ENCODE assay signal across 8 cellular contexts in genomic region chr4:75514949-75515612, GRCh38. TPM values are rescaled to one million over a fixed set of nuclear protein-coding genes. Genes with fewer than 3 reads are reported as not detected.
DNase-seq lines count a peak whose midpoint lies in the region; ATAC-seq and TF ChIP-seq lines count a peak whose summit lies in the region.

No MANE protein-coding gene starts in this region.

- DNase-seq in dermis blood vessel endothelial cell (peak; percentile 3), GDM1 (lab: John Stamatoyannopoulos, UW) (no peak), amniotic stem cell (lab: John Stamatoyannopoulos, UW) (no peak), NCI-H2081 treated with DMSO at 0.1 percent for 48 hours (lab: John Stamatoyannopoulos, UW) (no peak)

- no peaks in the 10 kb centered on the region for H3K9me2 ChIP-seq in DOHH2 (replicated peaks; ENCODE audit: control insufficient read depth, low read length)

- H3K27ac ChIP-seq in DOHH2 (ENCODE audit: low read depth, low read length): peak overlapping the region; percentile 85
- peak overlapping the region; percentile 92 for H3K27ac ChIP-seq in OCI-LY3 (ENCODE audit: low read length)
- H3K27ac ChIP-seq in muscle layer of duodenum (ENCODE audit: low read length): peak overlapping the region; percentile 95

- no peaks in the 10 kb centered on the region for H3K27me3 ChIP-seq in DOHH2 (ENCODE audit: control insufficient read depth, low read length)
- no peaks in the 10 kb centered on the region for H3K27me3 ChIP-seq in OCI-LY3 (ENCODE audit: low read depth, low read length)
- no peaks in the 10 kb centered on the region for H3K27me3 ChIP-seq in muscle layer of duodenum (ENCODE audit: low read depth, low read length)

- H3K36me3 ChIP-seq in DOHH2 (ENCODE audit: control insufficient read depth, low read length) (peaks cover 46% of the 10 kb centered on the region), OCI-LY3 (replicated peaks; ENCODE audit: low read depth, low read length) (peaks cover 14% of the 10 kb centered on the region), muscle layer of duodenum (ENCODE audit: control insufficient read depth in 1 of 2, insufficient read depth in 2 of 2, low read length in 2 of 2) (peaks cover 9 to 24% of the 10 kb centered on the region in 2 donors)

- TF ChIP-seq CTCF in DOHH2 (IDR thresholded peaks at IDR 0.05; ENCODE audit: low read depth, low read length, poor library complexity, severe bottlenecking): no peak
- TF ChIP-seq CTCF in OCI-LY3 (IDR thresholded peaks at IDR 0.05; ENCODE audit: low read depth, low read length): no peak

- ATAC-seq in GM21528 (IDR thresholded peaks at IDR 0.05; ENCODE audit: low FRiP score, unreplicated experiment): peak; percentile 3

- H3K9me3 ChIP-seq in DOHH2 (ENCODE audit: control insufficient read depth, insufficient read depth, low read length) (peaks cover 2% of the 10 kb centered on the region; the same call in 1 of the 2 replicates), OCI-LY3 (ENCODE audit: insufficient read depth, low read length) (no peaks in the 10 kb centered on the region), muscle layer of duodenum (ENCODE audit: control insufficient read depth in 1 of 2, low read length in 2 of 2) (no peaks in the 10 kb centered on the region)

- peak overlapping the region; percentile 96 for H3K4me2 ChIP-seq in DOHH2 (ENCODE audit: low read length)
- H3K4me2 ChIP-seq in OCI-LY3 (ENCODE audit: low read length): peak overlapping the region; percentile 92

- H3F3A ChIP-seq in DOHH2 (ENCODE audit: control insufficient read depth, insufficient read depth): peaks cover 5% of the 10 kb centered on the region

- H3K9ac ChIP-seq in OCI-LY3 (ENCODE audit: low read length): peak overlapping the region; percentile 96

- H4K20me1 ChIP-seq in DOHH2 (ENCODE audit: control insufficient read depth, insufficient read depth, low read depth, low read length) (0 out of 2 replicates have a peak, but pooled peaks cover 3% of the 10 kb centered on the region), OCI-LY3 (ENCODE audit: insufficient read depth, low read length) (no peaks in the 10 kb centered on the region)

- peaks cover 40% of the 10 kb centered on the region for H3K4me1 ChIP-seq in DOHH2 (ENCODE audit: control insufficient read depth, low read length)
- H3K4me1 ChIP-seq in OCI-LY3 (ENCODE audit: low read length): peaks cover 36% of the 10 kb centered on the region
- peaks cover 18 to 37% of the 10 kb centered on the region in 2 donors for H3K4me1 ChIP-seq in muscle layer of duodenum (ENCODE audit: control insufficient read depth in 1 of 2, insufficient read depth in 2 of 2, low read length in 2 of 2)

- H3K79me2 ChIP-seq in DOHH2 (ENCODE audit: control insufficient read depth, low read length) (peaks cover 57% of the 10 kb centered on the region), OCI-LY3 (ENCODE audit: low read length) (peaks cover 47% of the 10 kb centered on the region)

- H2AFZ ChIP-seq in OCI-LY3 (ENCODE audit: low read depth, low read length): peak overlapping the region; percentile 90

- H3K4me3 ChIP-seq in DOHH2 (ENCODE audit: low read length): peak overlapping the region; percentile 89
- peak overlapping the region; percentile 92 for H3K4me3 ChIP-seq in OCI-LY3 (ENCODE audit: low read length)
- peak overlapping the region; percentile 83 to 89 for H3K4me3 ChIP-seq in muscle layer of duodenum (ENCODE audit: low read depth in 1 of 2, low read length in 2 of 2)

RNA-seq across cellular contexts. Expression of gene THAP6, which starts 0.8 kb away (rescaled TPM):
- total RNA-seq in dermis blood vessel endothelial cell: 6.1 and 9.3 TPM in 2 replicates

RNA-seq across cellular contexts. Expression of gene RCHY1, which starts 0.9 kb away (rescaled TPM):
- 49.7 and 53.2 TPM in 2 replicates for total RNA-seq in dermis blood vessel endothelial cell

RNA-seq across cellular contexts. Expression of gene ODAPH, which starts 40.8 kb away (rescaled TPM):
- not detected in 2 replicates for total RNA-seq in dermis blood vessel endothelial cell
